ENCODE assay signal across 8 cellular contexts in the genomic region with DNA sequence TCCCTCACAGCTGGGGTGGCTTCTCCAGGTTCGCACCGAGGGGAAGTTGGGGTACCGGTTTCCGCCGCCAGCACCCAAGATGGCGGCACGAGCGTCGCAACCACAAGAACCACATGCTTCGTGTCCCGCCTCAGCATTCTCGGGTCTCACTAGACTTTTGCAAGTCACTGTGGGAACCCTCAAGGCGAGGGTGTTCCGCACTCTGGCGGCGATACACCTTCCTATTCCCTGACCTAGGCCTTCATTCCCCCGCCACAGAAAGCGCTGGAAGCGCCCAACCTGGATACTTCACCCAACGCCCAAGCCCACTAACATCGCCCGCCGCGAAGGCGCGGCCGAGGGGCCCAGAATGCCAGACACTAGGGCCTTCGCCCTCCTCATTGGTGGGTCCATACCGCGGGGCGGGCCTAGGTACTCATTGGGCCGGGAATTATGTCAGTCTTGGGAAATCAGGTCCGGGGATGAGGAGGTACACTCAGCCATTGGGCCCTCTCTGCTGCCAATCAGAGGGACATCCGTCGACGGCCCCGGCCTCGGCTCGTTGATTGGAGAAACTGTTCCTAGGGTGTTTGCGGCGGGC. TPM values are rescaled to one million over a fixed set of nuclear protein-coding genes. Genes with fewer than 3 reads are reported as not detected.
A peak's percentile ranks its signal among the peaks of the same experiment; 100 is the strongest.
DNase-seq lines count a peak whose midpoint lies in the region; ATAC-seq and TF ChIP-seq lines count a peak whose summit lies in the region.

No MANE protein-coding gene starts in this region.

- H3K9me3 Mint-ChIP-seq in CD14-positive monocyte, result peaks cover 0 to 2% (median 0%) of the 10 kb centered on the region in 7 donors
- no peaks in the 10 kb centered on the region for H3K9me3 Mint-ChIP-seq in dendritic cell treated with granulocyte-macrophage colony-stimulating factor and Interleukin-4, amounts not matched to agents 40 ng/mL and 50 ng/mL, for 4 days

- peak overlapping the region; percentile 93 to 97 for H3K4me3 Mint-ChIP-seq in CD14-positive monocyte
- H3K4me3 Mint-ChIP-seq in dendritic cell treated with granulocyte-macrophage colony-stimulating factor and Interleukin-4, amounts not matched to agents 40 ng/mL and 50 ng/mL, for 4 days, result peak overlapping the region; percentile 85

- H3K36me3 ChIP-seq in left lung, result peaks cover 0 to 23% of the 10 kb centered on the region in 2 donors

- peak overlapping the region; percentile 64 to 82 for H3K4me3 ChIP-seq in left lung

- no peaks in the 10 kb centered on the region for H3K9me3 ChIP-seq in left lung

- peak overlapping the region; percentile 96 to 100 (median 100) for H3K27ac Mint-ChIP-seq in CD14-positive monocyte
- peak overlapping the region; percentile 95 for H3K27ac Mint-ChIP-seq in dendritic cell treated with granulocyte-macrophage colony-stimulating factor and Interleukin-4, amounts not matched to agents 40 ng/mL and 50 ng/mL, for 4 days

- peak overlapping the region; percentile 95 to 98 for H3K27ac ChIP-seq in left lung

- H3K27me3 Mint-ChIP-seq in CD14-positive monocyte (ENCODE audit: low read depth in 3 of 3), result peaks cover 2 to 7% (median 6%) of the 10 kb centered on the region in 3 donors
- H3K27me3 Mint-ChIP-seq in dendritic cell treated with granulocyte-macrophage colony-stimulating factor and Interleukin-4, amounts not matched to agents 40 ng/mL and 50 ng/mL, for 4 days, result peaks cover under 1% of the 10 kb centered on the region

- intact Hi-C loops in CD14-positive monocyte (cut with micrococcal nuclease), result loop anchor here in 1 of 2 donors (2.0 to 5.0 kb wide), 2 partner anchors 23 to 54 kb away; partner anchors contain the start of gene CBX1
- intact Hi-C loops in dendritic cell treated with granulocyte-macrophage colony-stimulating factor and Interleukin-4, amounts not matched to agents 40 ng/mL and 50 ng/mL, for 4 days (cut with micrococcal nuclease), result loop anchor here (1.0 to 2.0 kb wide), 2 partner anchors 23 to 59 kb away; partner anchors contain the start of gene SNX11
- intact Hi-C loops in left lung (cut with DNase I), result no loop called here

- TF ChIP-seq CTCF in CD14-positive monocyte (IDR thresholded peaks at IDR 0.05) (no peak), left lung (IDR thresholded peaks at IDR 0.05) (no peak)

- peaks cover 23 to 24% of the 10 kb centered on the region in 2 donors for H3K36me3 Mint-ChIP-seq in CD14-positive monocyte
- peaks cover 55% of the 10 kb centered on the region for H3K36me3 Mint-ChIP-seq in dendritic cell treated with granulocyte-macrophage colony-stimulating factor and Interleukin-4, amounts not matched to agents 40 ng/mL and 50 ng/mL, for 4 days (ENCODE audit: low read depth)

- peaks cover 31 to 57% of the 10 kb centered on the region in 2 donors for H3K4me1 ChIP-seq in left lung

- H3K27me3 ChIP-seq in left lung, result no peaks in the 10 kb centered on the region

- ATAC-seq in GM19395 (IDR thresholded peaks at IDR 0.05; ENCODE audit: unreplicated experiment) (peak; percentile 92), HG03558 (IDR thresholded peaks at IDR 0.05; ENCODE audit: extremely low read depth, unreplicated experiment) (peak; percentile 73), left lung (peak; percentile 91)

- peak; percentile 98 for DNase-seq in CD14-positive monocyte (ENCODE audit: low spot score)
- DNase-seq in NCI-H748 (lab: John Stamatoyannopoulos, UW; ENCODE audit: unreplicated experiment), result peak; percentile 100
- DNase-seq in activated CD4-positive, alpha-beta T cell treated with anti-CD3 and anti-CD28 coated beads, Interleukin-2, amount 50 U/mL, for 24 hours (ENCODE audit: low read depth in 1 of 2, low spot score in 1 of 2), result peak; percentile 90 to 98
- peak; percentile 98 to 100 for DNase-seq in left lung
- DNase-seq in stimulated activated CD4-positive, alpha-beta T cell treated with anti-CD3 and anti-CD28 coated beads, Interleukin-2, amount 100 ng/mL, for 4 hours (ENCODE audit: low read depth), result peak; percentile 97

- peaks cover 60% of the 10 kb centered on the region for H3K4me1 Mint-ChIP-seq in CD14-positive monocyte
- H3K4me1 Mint-ChIP-seq in dendritic cell treated with granulocyte-macrophage colony-stimulating factor and Interleukin-4, amounts not matched to agents 40 ng/mL and 50 ng/mL, for 4 days (ENCODE audit: low read depth), result peaks cover 59% of the 10 kb centered on the region

RNA-seq across cellular contexts. Expression of gene NFE2L1, which starts 0.3 kb away (rescaled TPM):
- 1 to 10 TPM; 2.8 to 7.1 TPM for polyA plus RNA-seq in CD14-positive monocyte
- 100 to 1,000 TPM; 165 to 173 TPM for total RNA-seq in left lung

RNA-seq across cellular contexts. Expression of gene COPZ2, which starts 10.2 kb away (rescaled TPM):
- 10 to 100 TPM in 1 of 2 donors, 1 to 10 TPM in 1; 6.9 to 12.2 TPM for polyA plus RNA-seq in CD14-positive monocyte
- total RNA-seq in left lung, result 10 to 100 TPM; 25.9 to 48.6 TPM

RNA-seq across cellular contexts. Expression of gene CBX1, which starts 53.4 kb away (rescaled TPM):
- polyA plus RNA-seq in CD14-positive monocyte, result 10 to 100 TPM; 12.5 to 18.2 TPM
- 10 to 100 TPM; 43.0 to 53.8 TPM for total RNA-seq in left lung

RNA-seq across cellular contexts. Expression of gene SNX11, which starts 59.7 kb away (rescaled TPM):
- polyA plus RNA-seq in CD14-positive monocyte, result 10 to 100 TPM; 48.4 to 49.3 TPM
- total RNA-seq in left lung, result 10 to 100 TPM; 21.5 to 32.4 TPM

Comparison
In these comparisons a context has a peak if more than half of its experiments do, and no peak if none do; other contexts are left out.
1. Peak in every context shown above with its lines: DNase-seq, ATAC-seq, H3K4me3 ChIP-seq and H3K27ac ChIP-seq.